26 cellular contexts compared by ENCODE assay signal in the genomic region with DNA sequence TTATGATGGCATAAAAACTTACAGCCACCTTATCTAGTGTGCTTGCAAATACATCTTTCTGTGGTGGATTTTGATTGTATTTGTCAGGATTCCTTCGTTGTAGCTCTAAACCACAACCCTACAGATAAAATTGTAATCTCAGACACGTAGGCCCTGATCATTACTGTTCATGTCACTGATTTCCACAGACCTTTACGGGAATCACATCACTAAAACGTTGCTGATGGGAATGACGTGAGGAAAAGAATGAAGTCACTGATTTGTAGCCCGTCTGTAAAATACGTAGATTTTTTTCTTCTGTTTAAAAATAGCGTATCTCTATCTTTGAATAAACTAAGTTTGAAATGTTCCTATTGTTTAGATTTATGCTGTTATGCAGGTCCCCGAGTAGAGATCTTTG.
"Had no signal": no experiment of that assay in that cellular context is flagged by ENCODE, and none has a peak within 500 bp of the region (broad histone marks: within the 10 kb centered on the region; RNA-seq: fewer than 3 reads in every experiment).

No MANE protein-coding gene starts in this region.

- H3K27me3 Mint-ChIP-seq: progenitor cell of endocrine pancreas had no signal

- H3K4me2 ChIP-seq: smooth muscle cell had no signal

- FAIRE-seq: urothelium cell line had no signal

- H3K4me3 Mint-ChIP-seq: immature natural killer cell; naive thymus-derived CD4-positive, alpha-beta T cell; natural killer cell treated with Interleukin-12 subunit alpha and Interleukin-12 subunit beta and Interleukin-15 and Interleukin-18, amount 100 ng/mL, for 72 hours; stimulated activated naive B cell treated with anti-CD40 and anti-IgM and Interleukin-4, amounts not matched to agents 10 μg/mL and 1 μg/mL and 100 μg/mL, for 72 hours had no signal

- H3K4me1 Mint-ChIP-seq: immature natural killer cell; naive thymus-derived CD4-positive, alpha-beta T cell; stimulated activated naive B cell treated with anti-CD40 and anti-IgM and Interleukin-4, amounts not matched to agents 10 μg/mL and 1 μg/mL and 100 μg/mL, for 72 hours had no signal

- DNase-seq: hypothalamus; immature natural killer cell; islet precursor cell; left ventricle myocardium inferior; mesendoderm; midbrain; mucosa of descending colon; naive thymus-derived CD4-positive, alpha-beta T cell; ovary; right lobe of liver; stimulated activated CD4-positive, alpha-beta T cell treated with anti-CD3 and anti-CD28 coated beads, Interleukin-15, amount 100 ng/mL, for 24 hours; stimulated activated CD4-positive, alpha-beta T cell treated with anti-CD3 and anti-CD28 coated beads, Interleukin-2, amount 100 ng/mL, for 24 hours; stimulated activated CD4-positive, alpha-beta T cell treated with anti-CD3 and anti-CD28 coated beads, Interleukin-4, amount 100 ng/mL, for 1 hour; stimulated activated naive B cell treated with anti-CD40 and anti-IgM and Interleukin-4, amounts not matched to agents 10 μg/mL and 1 μg/mL and 100 μg/mL, for 72 hours; stimulated activated naive CD8-positive, alpha-beta T cell treated with anti-CD3 and anti-CD28 coated beads, Interleukin-15, Interleukin-2, amounts not matched to agents 100 U/mL and 50 U/mL, for 24 hours; stomach; testis; thyroid gland; transverse colon; upper lobe of right lung had no signal

- H3K4me1 ChIP-seq: left ventricle myocardium inferior, right atrium auricular region, right lobe of liver, stomach, testis, thyroid gland, transverse colon, upper lobe of right lung had no signal

- ATAC-seq: mucosa of descending colon; naive thymus-derived CD4-positive, alpha-beta T cell; natural killer cell treated with Interleukin-12 subunit alpha and Interleukin-12 subunit beta and Interleukin-15 and Interleukin-18, amount 100 ng/mL, for 72 hours; right lobe of liver; stimulated activated naive B cell treated with anti-CD40 and anti-IgM and Interleukin-4, amounts not matched to agents 10 μg/mL and 1 μg/mL and 100 μg/mL, for 72 hours; stimulated activated naive CD8-positive, alpha-beta T cell treated with anti-CD3 and anti-CD28 coated beads, Interleukin-15, Interleukin-2, amounts not matched to agents 100 U/mL and 50 U/mL, for 24 hours; upper lobe of right lung had no signal

- H3K36me3 ChIP-seq: left ventricle myocardium inferior, ovary, right atrium auricular region, right lobe of liver, stomach, thyroid gland, transverse colon, upper lobe of right lung had no signal

- H3K27ac Mint-ChIP-seq: immature natural killer cell; naive thymus-derived CD4-positive, alpha-beta T cell; natural killer cell treated with Interleukin-12 subunit alpha and Interleukin-12 subunit beta and Interleukin-15 and Interleukin-18, amount 100 ng/mL, for 72 hours; progenitor cell of endocrine pancreas; stimulated activated naive B cell treated with anti-CD40 and anti-IgM and Interleukin-4, amounts not matched to agents 10 μg/mL and 1 μg/mL and 100 μg/mL, for 72 hours had no signal

- H3K27ac ChIP-seq: left ventricle myocardium inferior, ovary, right atrium auricular region, right lobe of liver, stomach, testis, thyroid gland, transverse colon, upper lobe of right lung had no signal

- H3K4me3 ChIP-seq: left ventricle myocardium inferior, lung, mucosa of descending colon, ovary, right atrium auricular region, right lobe of liver, smooth muscle cell, stomach, testis, thyroid gland, transverse colon, upper lobe of right lung had no signal

- H3K36me3 Mint-ChIP-seq: immature natural killer cell; naive thymus-derived CD4-positive, alpha-beta T cell; natural killer cell treated with Interleukin-12 subunit alpha and Interleukin-12 subunit beta and Interleukin-15 and Interleukin-18, amount 100 ng/mL, for 72 hours; stimulated activated naive B cell treated with anti-CD40 and anti-IgM and Interleukin-4, amounts not matched to agents 10 μg/mL and 1 μg/mL and 100 μg/mL, for 72 hours had no signal

- H3K27me3 ChIP-seq: ovary, right atrium auricular region, right lobe of liver, stomach, testis, thyroid gland, transverse colon, upper lobe of right lung had no signal

- H3K9me3 ChIP-seq: left ventricle myocardium inferior, mucosa of descending colon, ovary, right atrium auricular region, right lobe of liver, stomach, testis, thyroid gland, transverse colon, upper lobe of right lung had no signal
